Comparison of ENCODE assay signal across 33 cellular contexts in genomic region chr4:110202024-110202423, GRCh38.
"Had no signal": no experiment of that assay in that cellular context is flagged by ENCODE, and none has a peak within 500 bp of the region (broad histone marks: within the 10 kb centered on the region; RNA-seq: fewer than 3 reads in every experiment).

No MANE protein-coding gene starts in this region.

- H3K4me3 ChIP-seq: adrenal gland, body of pancreas, esophagus muscularis mucosa, gastrocnemius medialis had no signal

- DNase-seq: activated CD4-positive, alpha-beta memory T cell treated with anti-CD3 and anti-CD28 coated beads for 36 hours; activated CD4-positive, alpha-beta T cell treated with anti-CD3 and anti-CD28 coated beads for 36 hours; activated CD4-positive, alpha-beta T cell treated with anti-CD3 and anti-CD28 coated beads, Interleukin-2, amount 10 ng/mL, durations not matched to agents 24 days and 14 days; activated CD4-positive, CD25-positive, alpha-beta regulatory T cell; activated CD4-positive, CD25-positive, alpha-beta regulatory T cell treated with anti-CD3 and anti-CD28 coated beads, Interleukin-2, amount 50 U/mL, for 72 hours; activated CD8-positive, alpha-beta memory T cell treated with anti-CD3 and anti-CD28 coated beads, Interleukin-2, amount 10 ng/mL, durations not matched to agents 7 days and 5 days; activated CD8-positive, alpha-beta memory T cell treated with anti-CD3 and anti-CD28 coated beads, Interleukin-2, amount 50 U/mL, for 4 hours; activated CD8-positive, alpha-beta T cell treated with anti-CD3 and anti-CD28 coated beads, Interleukin-2, amount 10 ng/mL, durations not matched to agents 7 days and 5 days; activated effector memory CD4-positive, alpha-beta T cell treated with anti-CD3 and anti-CD28 coated beads, Interleukin-2, amount 50 U/mL, for 16 hours; activated naive CD4-positive, alpha-beta T cell treated with anti-CD3 and anti-CD28 coated beads for 36 hours; activated naive CD8-positive, alpha-beta T cell treated with anti-CD3 and anti-CD28 coated beads for 36 hours; activated naive CD8-positive, alpha-beta T cell treated with anti-CD3 and anti-CD28 coated beads, Interleukin-2, amount 50 U/mL, for 24 hours; activated T-cell treated with anti-CD3 and anti-CD28 coated beads, Interleukin-2, amount 50 U/mL, for 1 hour; activated T-cell treated with anti-CD3 and anti-CD28 coated beads, Interleukin-2, amount 50 U/mL, for 48 hours; adrenal gland; aorta; body of pancreas; caudate nucleus; cortex of kidney; dermis blood vessel endothelial cell; effector CD4-positive, alpha-beta T cell; effector memory CD8-positive, alpha-beta T cell; foreskin keratinocyte; gastrocnemius medialis; glutamatergic neuron; T-helper 1 cell; T-helper 17 cell; T1000 had no signal

- H3K27ac Mint-ChIP-seq: activated CD4-positive, alpha-beta memory T cell treated with anti-CD3 and anti-CD28 coated beads for 36 hours; activated CD4-positive, alpha-beta T cell treated with anti-CD3 and anti-CD28 coated beads for 36 hours; activated CD4-positive, alpha-beta T cell treated with anti-CD3 and anti-CD28 coated beads, Interleukin-2, amount 10 ng/mL, durations not matched to agents 24 days and 14 days; activated CD8-positive, alpha-beta memory T cell treated with anti-CD3 and anti-CD28 coated beads, Interleukin-2, amount 10 ng/mL, durations not matched to agents 7 days and 5 days; activated CD8-positive, alpha-beta T cell treated with anti-CD3 and anti-CD28 coated beads, Interleukin-2, amount 10 ng/mL, durations not matched to agents 7 days and 5 days; activated naive CD8-positive, alpha-beta T cell treated with anti-CD3 and anti-CD28 coated beads for 36 hours; activated naive CD8-positive, alpha-beta T cell treated with anti-CD3 and anti-CD28 coated beads, Interleukin-2, amount 50 U/mL, for 24 hours; activated T-helper 1 cell treated with anti-CD3 and anti-CD28 coated beads, Interleukin-12 subunit alpha, Interleukin-12 subunit beta, Interleukin-2, Interleukin-4 antibody, amounts not matched to agents 30 ng/mL and 10 ng/mL and 1 ng/mL, durations not matched to agents 14 hours and 24 hours and 36 hours; activated T-helper 2 cell treated with anti-CD3 and anti-CD28 coated beads, Interferon-gamma antibody, Interleukin-2, Interleukin-4, amounts not matched to agents 10 μg/mL and 5 μg/mL and 100 μg/mL, durations not matched to agents 14 hours and 24 hours and 36 hours; T-helper 17 cell; T-helper 2 cell treated with Interferon-gamma antibody and Interleukin-4, amounts not matched to agents 5 μg/mL and 100 μg/mL, for 36 hours had no signal

- H3K27ac ChIP-seq: adrenal gland, body of pancreas, esophagus muscularis mucosa, foreskin keratinocyte, gastrocnemius medialis had no signal

- H3K4me3 Mint-ChIP-seq: activated CD4-positive, alpha-beta memory T cell treated with anti-CD3 and anti-CD28 coated beads for 36 hours; activated CD4-positive, alpha-beta T cell treated with anti-CD3 and anti-CD28 coated beads for 36 hours; activated CD4-positive, alpha-beta T cell treated with anti-CD3 and anti-CD28 coated beads, Interleukin-2, amount 10 ng/mL, durations not matched to agents 24 days and 14 days; activated CD8-positive, alpha-beta memory T cell treated with anti-CD3 and anti-CD28 coated beads, Interleukin-2, amount 10 ng/mL, durations not matched to agents 7 days and 5 days; activated CD8-positive, alpha-beta T cell treated with anti-CD3 and anti-CD28 coated beads, Interleukin-2, amount 10 ng/mL, durations not matched to agents 7 days and 5 days; activated naive CD4-positive, alpha-beta T cell treated with anti-CD3 and anti-CD28 coated beads for 36 hours; activated naive CD4-positive, alpha-beta T cell treated with anti-CD3 and anti-CD28 coated beads, Interleukin-2, amount 50 U/mL, for 24 hours; activated naive CD8-positive, alpha-beta T cell treated with anti-CD3 and anti-CD28 coated beads for 36 hours; activated naive CD8-positive, alpha-beta T cell treated with anti-CD3 and anti-CD28 coated beads, Interleukin-2, amount 50 U/mL, for 24 hours; activated T-helper 1 cell treated with anti-CD3 and anti-CD28 coated beads, Interleukin-12 subunit alpha, Interleukin-12 subunit beta, Interleukin-2, Interleukin-4 antibody, amounts not matched to agents 30 ng/mL and 10 ng/mL and 1 ng/mL, durations not matched to agents 14 hours and 24 hours and 36 hours; effector memory CD8-positive, alpha-beta T cell; T-helper 17 cell; T-helper 2 cell treated with Interferon-gamma antibody and Interleukin-4, amounts not matched to agents 5 μg/mL and 100 μg/mL, for 36 hours had no signal

- H3K9me3 Mint-ChIP-seq: activated CD4-positive, alpha-beta memory T cell treated with anti-CD3 and anti-CD28 coated beads for 36 hours; activated CD4-positive, alpha-beta T cell treated with anti-CD3 and anti-CD28 coated beads, Interleukin-2, amount 10 ng/mL, durations not matched to agents 24 days and 14 days; activated naive CD4-positive, alpha-beta T cell treated with anti-CD3 and anti-CD28 coated beads for 36 hours; activated naive CD4-positive, alpha-beta T cell treated with anti-CD3 and anti-CD28 coated beads, Interleukin-2, amount 50 U/mL, for 24 hours; activated naive CD8-positive, alpha-beta T cell treated with anti-CD3 and anti-CD28 coated beads for 36 hours; activated naive CD8-positive, alpha-beta T cell treated with anti-CD3 and anti-CD28 coated beads, Interleukin-2, amount 50 U/mL, for 24 hours; activated T-helper 1 cell treated with anti-CD3 and anti-CD28 coated beads, Interleukin-12 subunit alpha, Interleukin-12 subunit beta, Interleukin-2, Interleukin-4 antibody, amounts not matched to agents 30 ng/mL and 10 ng/mL and 1 ng/mL, durations not matched to agents 14 hours and 24 hours and 36 hours; activated T-helper 2 cell treated with anti-CD3 and anti-CD28 coated beads, Interferon-gamma antibody, Interleukin-2, Interleukin-4, amounts not matched to agents 10 μg/mL and 5 μg/mL and 100 μg/mL, durations not matched to agents 14 hours and 24 hours and 36 hours; effector memory CD8-positive, alpha-beta T cell; T-helper 2 cell treated with Interferon-gamma antibody and Interleukin-4, amounts not matched to agents 5 μg/mL and 100 μg/mL, for 36 hours had no signal

- ATAC-seq: activated CD4-positive, alpha-beta T cell treated with anti-CD3 and anti-CD28 coated beads for 36 hours; activated CD8-positive, alpha-beta memory T cell treated with anti-CD3 and anti-CD28 coated beads, Interleukin-2, amount 10 ng/mL, durations not matched to agents 7 days and 5 days; activated CD8-positive, alpha-beta T cell treated with anti-CD3 and anti-CD28 coated beads, Interleukin-2, amount 10 ng/mL, durations not matched to agents 7 days and 5 days; activated naive CD8-positive, alpha-beta T cell treated with anti-CD3 and anti-CD28 coated beads, Interleukin-2, amount 50 U/mL, for 24 hours; body of pancreas; effector memory CD8-positive, alpha-beta T cell; foreskin keratinocyte; gastrocnemius medialis; T-helper 17 cell had no signal

- H3K4me1 ChIP-seq: body of pancreas, foreskin keratinocyte, gastrocnemius medialis had no signal

- H3K36me3 Mint-ChIP-seq: activated CD4-positive, alpha-beta memory T cell treated with anti-CD3 and anti-CD28 coated beads for 36 hours; activated naive CD4-positive, alpha-beta T cell treated with anti-CD3 and anti-CD28 coated beads, Interleukin-2, amount 50 U/mL, for 24 hours had no signal

- H3K9me3 ChIP-seq: adrenal gland, body of pancreas, esophagus muscularis mucosa, gastrocnemius medialis had no signal

- H3K27me3 Mint-ChIP-seq: activated CD4-positive, alpha-beta memory T cell treated with anti-CD3 and anti-CD28 coated beads for 36 hours; activated CD4-positive, alpha-beta T cell treated with anti-CD3 and anti-CD28 coated beads for 36 hours; activated CD4-positive, alpha-beta T cell treated with anti-CD3 and anti-CD28 coated beads, Interleukin-2, amount 10 ng/mL, durations not matched to agents 24 days and 14 days; activated naive CD4-positive, alpha-beta T cell treated with anti-CD3 and anti-CD28 coated beads, Interleukin-2, amount 50 U/mL, for 24 hours; activated naive CD8-positive, alpha-beta T cell treated with anti-CD3 and anti-CD28 coated beads, Interleukin-2, amount 50 U/mL, for 24 hours; effector memory CD8-positive, alpha-beta T cell; T-helper 17 cell had no signal

- H3K36me3 ChIP-seq: adrenal gland, esophagus muscularis mucosa, gastrocnemius medialis had no signal
